1 cellular context compared by ENCODE assay signal in the genomic region with DNA sequence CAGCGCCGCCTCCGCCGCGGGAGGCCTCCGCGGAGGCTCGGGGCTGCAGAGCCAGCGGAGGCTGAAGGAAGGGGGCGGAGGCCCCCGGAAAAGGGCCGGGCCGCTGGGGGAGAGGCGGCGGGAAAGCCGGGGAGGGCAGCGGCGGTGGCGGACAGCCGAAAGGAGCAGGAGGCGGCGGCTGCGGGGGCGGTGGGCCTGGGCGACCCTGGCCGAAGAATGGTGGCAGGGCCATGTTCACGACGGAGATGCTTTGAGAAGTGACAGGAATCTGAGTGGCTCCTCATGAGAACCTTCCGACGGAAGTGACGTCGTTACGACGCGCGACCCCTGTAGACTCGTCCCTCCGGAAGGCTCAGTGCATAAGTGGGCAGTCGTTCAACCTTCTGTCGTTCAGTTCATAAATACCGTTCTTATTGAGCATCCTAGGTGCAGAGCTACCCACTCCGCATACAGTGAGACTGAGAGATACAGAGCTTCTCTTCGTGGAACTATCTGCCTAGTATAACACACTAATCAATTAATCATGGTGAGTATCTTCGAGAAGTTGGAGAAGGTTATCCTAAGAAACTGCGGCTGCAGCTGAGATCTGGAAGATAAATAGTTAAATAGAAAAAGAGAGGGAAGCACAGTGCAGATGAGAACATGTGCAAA.
A peak's percentile ranks its signal among the peaks of the same experiment; 100 is the strongest.
TF ChIP-seq lines count a peak whose summit lies in the region.

A gene with protein sequence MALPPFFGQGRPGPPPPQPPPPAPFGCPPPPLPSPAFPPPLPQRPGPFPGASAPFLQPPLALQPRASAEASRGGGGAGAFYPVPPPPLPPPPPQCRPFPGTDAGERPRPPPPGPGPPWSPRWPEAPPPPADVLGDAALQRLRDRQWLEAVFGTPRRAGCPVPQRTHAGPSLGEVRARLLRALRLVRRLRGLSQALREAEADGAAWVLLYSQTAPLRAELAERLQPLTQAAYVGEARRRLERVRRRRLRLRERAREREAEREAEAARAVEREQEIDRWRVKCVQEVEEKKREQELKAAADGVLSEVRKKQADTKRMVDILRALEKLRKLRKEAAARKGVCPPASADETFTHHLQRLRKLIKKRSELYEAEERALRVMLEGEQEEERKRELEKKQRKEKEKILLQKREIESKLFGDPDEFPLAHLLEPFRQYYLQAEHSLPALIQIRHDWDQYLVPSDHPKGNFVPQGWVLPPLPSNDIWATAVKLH (minus strand): TSS at position 259 of the 651 bp plus-strand sequence. CDS start 27 bp downstream, at position 232.

TF ChIP-seq in GM12878, 131 proteins besides CTCF, POLR2A, EP300 and RAD21 (continued from another document):
- TF ChIP-seq, protein P1, sequence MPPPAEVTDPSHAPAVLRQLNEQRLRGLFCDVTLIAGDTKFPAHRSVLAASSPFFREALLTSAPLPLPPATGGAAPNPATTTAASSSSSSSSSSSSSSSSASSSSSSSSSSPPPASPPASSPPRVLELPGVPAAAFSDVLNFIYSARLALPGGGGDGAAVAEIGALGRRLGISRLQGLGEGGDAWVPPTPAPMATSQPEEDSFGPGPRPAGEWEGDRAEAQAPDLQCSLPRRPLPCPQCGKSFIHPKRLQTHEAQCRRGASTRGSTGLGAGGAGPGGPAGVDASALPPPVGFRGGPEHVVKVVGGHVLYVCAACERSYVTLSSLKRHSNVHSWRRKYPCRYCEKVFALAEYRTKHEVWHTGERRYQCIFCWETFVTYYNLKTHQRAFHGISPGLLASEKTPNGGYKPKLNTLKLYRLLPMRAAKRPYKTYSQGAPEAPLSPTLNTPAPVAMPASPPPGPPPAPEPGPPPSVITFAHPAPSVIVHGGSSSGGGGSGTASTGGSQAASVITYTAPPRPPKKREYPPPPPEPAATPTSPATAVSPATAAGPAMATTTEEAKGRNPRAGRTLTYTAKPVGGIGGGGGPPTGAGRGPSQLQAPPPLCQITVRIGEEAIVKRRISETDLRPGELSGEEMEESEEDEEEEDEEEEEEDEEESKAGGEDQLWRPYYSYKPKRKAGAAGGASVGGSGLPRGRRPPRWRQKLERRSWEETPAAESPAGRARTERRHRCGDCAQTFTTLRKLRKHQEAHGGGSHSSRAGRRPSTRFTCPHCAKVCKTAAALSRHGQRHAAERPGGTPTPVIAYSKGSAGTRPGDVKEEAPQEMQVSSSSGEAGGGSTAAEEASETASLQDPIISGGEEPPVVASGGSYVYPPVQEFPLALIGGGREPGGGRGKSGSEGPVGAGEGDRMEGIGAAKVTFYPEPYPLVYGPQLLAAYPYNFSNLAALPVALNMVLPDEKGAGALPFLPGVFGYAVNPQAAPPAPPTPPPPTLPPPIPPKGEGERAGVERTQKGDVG (CRISPR knock-in tag; IDR thresholded peaks at IDR 0.05): no peak
- TF ChIP-seq, protein P2, sequence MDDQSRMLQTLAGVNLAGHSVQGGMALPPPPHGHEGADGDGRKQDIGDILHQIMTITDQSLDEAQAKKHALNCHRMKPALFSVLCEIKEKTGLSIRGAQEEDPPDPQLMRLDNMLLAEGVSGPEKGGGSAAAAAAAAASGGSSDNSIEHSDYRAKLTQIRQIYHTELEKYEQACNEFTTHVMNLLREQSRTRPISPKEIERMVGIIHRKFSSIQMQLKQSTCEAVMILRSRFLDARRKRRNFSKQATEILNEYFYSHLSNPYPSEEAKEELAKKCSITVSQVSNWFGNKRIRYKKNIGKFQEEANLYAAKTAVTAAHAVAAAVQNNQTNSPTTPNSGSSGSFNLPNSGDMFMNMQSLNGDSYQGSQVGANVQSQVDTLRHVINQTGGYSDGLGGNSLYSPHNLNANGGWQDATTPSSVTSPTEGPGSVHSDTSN (IDR thresholded peaks at IDR 0.05; ENCODE audit: insufficient replicate concordance, low read depth, low read length): peak; percentile 40
- TF ChIP-seq, protein P3, sequence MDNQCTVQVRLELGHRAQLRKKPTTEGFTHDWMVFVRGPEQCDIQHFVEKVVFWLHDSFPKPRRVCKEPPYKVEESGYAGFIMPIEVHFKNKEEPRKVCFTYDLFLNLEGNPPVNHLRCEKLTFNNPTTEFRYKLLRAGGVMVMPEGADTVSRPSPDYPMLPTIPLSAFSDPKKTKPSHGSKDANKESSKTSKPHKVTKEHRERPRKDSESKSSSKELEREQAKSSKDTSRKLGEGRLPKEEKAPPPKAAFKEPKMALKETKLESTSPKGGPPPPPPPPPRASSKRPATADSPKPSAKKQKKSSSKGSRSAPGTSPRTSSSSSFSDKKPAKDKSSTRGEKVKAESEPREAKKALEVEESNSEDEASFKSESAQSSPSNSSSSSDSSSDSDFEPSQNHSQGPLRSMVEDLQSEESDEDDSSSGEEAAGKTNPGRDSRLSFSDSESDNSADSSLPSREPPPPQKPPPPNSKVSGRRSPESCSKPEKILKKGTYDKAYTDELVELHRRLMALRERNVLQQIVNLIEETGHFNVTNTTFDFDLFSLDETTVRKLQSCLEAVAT (IDR thresholded peaks at IDR 0.05): 0 out of 2 replicates have a peak, but pooled peaks have one; percentile 59
- TF ChIP-seq NFYA (IDR thresholded peaks at IDR 0.05; ENCODE audit: borderline replicate concordance, low read depth, low read length) (no peak), RBBP5 (conservative IDR thresholded peaks at IDR 0.05) (no peak)
- TF ChIP-seq, protein P4, sequence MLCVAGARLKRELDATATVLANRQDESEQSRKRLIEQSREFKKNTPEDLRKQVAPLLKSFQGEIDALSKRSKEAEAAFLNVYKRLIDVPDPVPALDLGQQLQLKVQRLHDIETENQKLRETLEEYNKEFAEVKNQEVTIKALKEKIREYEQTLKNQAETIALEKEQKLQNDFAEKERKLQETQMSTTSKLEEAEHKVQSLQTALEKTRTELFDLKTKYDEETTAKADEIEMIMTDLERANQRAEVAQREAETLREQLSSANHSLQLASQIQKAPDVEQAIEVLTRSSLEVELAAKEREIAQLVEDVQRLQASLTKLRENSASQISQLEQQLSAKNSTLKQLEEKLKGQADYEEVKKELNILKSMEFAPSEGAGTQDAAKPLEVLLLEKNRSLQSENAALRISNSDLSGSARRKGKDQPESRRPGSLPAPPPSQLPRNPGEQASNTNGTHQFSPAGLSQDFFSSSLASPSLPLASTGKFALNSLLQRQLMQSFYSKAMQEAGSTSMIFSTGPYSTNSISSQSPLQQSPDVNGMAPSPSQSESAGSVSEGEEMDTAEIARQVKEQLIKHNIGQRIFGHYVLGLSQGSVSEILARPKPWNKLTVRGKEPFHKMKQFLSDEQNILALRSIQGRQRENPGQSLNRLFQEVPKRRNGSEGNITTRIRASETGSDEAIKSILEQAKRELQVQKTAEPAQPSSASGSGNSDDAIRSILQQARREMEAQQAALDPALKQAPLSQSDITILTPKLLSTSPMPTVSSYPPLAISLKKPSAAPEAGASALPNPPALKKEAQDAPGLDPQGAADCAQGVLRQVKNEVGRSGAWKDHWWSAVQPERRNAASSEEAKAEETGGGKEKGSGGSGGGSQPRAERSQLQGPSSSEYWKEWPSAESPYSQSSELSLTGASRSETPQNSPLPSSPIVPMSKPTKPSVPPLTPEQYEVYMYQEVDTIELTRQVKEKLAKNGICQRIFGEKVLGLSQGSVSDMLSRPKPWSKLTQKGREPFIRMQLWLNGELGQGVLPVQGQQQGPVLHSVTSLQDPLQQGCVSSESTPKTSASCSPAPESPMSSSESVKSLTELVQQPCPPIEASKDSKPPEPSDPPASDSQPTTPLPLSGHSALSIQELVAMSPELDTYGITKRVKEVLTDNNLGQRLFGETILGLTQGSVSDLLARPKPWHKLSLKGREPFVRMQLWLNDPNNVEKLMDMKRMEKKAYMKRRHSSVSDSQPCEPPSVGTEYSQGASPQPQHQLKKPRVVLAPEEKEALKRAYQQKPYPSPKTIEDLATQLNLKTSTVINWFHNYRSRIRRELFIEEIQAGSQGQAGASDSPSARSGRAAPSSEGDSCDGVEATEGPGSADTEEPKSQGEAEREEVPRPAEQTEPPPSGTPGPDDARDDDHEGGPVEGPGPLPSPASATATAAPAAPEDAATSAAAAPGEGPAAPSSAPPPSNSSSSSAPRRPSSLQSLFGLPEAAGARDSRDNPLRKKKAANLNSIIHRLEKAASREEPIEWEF (IDR thresholded peaks at IDR 0.05; ENCODE audit: insufficient replicate concordance, low read depth, low read length): no peak
